ENCODE assay signal across 11 cellular contexts in the genomic region with DNA sequence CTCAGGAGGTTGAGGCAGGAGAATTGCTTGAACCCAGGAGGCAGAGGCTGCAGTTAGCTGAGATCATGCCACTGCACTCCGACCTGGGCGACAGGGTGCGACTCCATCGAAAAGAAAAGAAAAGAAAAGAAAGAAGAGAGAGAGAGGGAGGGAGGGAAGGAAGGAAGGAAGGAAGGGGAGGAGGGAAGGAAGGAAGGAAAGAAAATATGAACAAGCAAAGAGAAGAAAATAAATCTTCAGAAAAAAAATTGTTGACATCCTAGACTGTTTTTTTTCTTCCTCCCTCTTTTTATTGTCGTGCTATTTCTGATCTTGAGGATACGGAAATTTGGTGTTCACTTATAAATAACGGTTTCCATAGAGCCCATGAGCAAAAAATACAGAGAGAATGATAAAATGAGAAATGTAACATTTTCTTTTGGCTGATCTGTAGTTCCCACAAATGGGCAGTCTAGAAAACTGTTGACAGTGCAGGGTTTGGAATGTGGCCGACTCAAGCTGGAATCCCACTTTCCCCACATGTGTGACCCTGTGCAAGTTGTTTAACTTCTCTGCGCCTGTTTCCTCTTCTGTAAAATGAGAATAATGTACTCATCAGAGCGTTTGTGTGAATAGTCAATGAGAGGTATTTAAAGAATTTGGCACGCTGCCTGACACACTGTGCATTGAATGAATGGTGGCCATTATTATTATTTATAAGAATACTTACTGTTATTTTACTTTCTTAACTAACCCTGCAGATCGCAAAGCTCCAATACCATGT. TPM values are rescaled to one million over a fixed set of nuclear protein-coding genes. Genes with fewer than 3 reads are reported as not detected.
DNase-seq lines count a peak whose midpoint lies in the region; ATAC-seq and TF ChIP-seq lines count a peak whose summit lies in the region.
"Had no signal": no experiment of that assay in that cellular context is flagged by ENCODE, and none has a peak within 500 bp of the region (broad histone marks: within the 10 kb centered on the region; RNA-seq: fewer than 3 reads in every experiment).

No MANE protein-coding gene starts in this region.

- intact Hi-C loops in prostate gland (cut with DNase I), result no loop called here

- no peaks in the 10 kb centered on the region for H3K9me3 ChIP-seq in prostate gland
- H3K9me3 ChIP-seq: neutrophil had no signal

- no peak for ATAC-seq in HG03108 (IDR thresholded peaks at IDR 0.05; ENCODE audit: unreplicated experiment)

- no peak overlapping the region for H3K27ac ChIP-seq in prostate gland
- H3K27ac ChIP-seq: neutrophil had no signal

- TF ChIP-seq CTCF in epithelial cell of esophagus (IDR thresholded peaks at IDR 0.05; ENCODE audit: insufficient read depth, low read depth, low read length, missing control alignments), result no peak
- no peak for TF ChIP-seq CTCF in prostate gland (IDR thresholded peaks at IDR 0.05)

- no peak overlapping the region for H3K4me3 ChIP-seq in epithelial cell of esophagus (ENCODE audit: low read length)
- H3K4me3 ChIP-seq in prostate gland, result no peak overlapping the region

- no peaks in the 10 kb centered on the region for H3K4me1 ChIP-seq in prostate gland (replicated peaks)

- H3K36me3 ChIP-seq in prostate gland, result no peaks in the 10 kb centered on the region
- H3K36me3 ChIP-seq: neutrophil had no signal

- no peaks in the 10 kb centered on the region for H3K27me3 ChIP-seq in prostate gland (replicated peaks; ENCODE audit: insufficient read depth)
- H3K27me3 ChIP-seq: neutrophil had no signal

- DNase-seq in Daoy (ENCODE audit: low read depth) (peak; percentile 72), NCI-H345 treated with DMSO at 0.1 percent for 48 hours (lab: John Stamatoyannopoulos, UW; ENCODE audit: unreplicated experiment) (peak; percentile 63), epithelial cell of esophagus (ENCODE audit: low read depth) (peak; percentile 78), pulmonary artery endothelial cell (ENCODE audit: low read depth, low spot score) (peak; percentile 97), prostate gland (ENCODE audit: low spot score) (no peak), middle frontal gyrus (ENCODE audit: extremely low spot score, low spot score) (no peak)
- DNase-seq in effector CD4-positive, alpha-beta T cell, result no peak
- DNase-seq: activated T-cell treated with anti-CD3 and anti-CD28 coated beads, Interleukin-2, amount 50 U/mL, for 48 hours; H9 had no signal

- no peak for TF ChIP-seq POLR2A in prostate gland (IDR thresholded peaks at IDR 0.05)

- WGBS in prostate gland, result 66% methylated on average over 12 of the region's 12 CpGs

RNA-seq across cellular contexts. Expression of a gene that starts 19.4 kb away (rescaled TPM):
- total RNA-seq in Daoy (2014; rRNA removed; shearing (Covaris generic)), result 3.3 and 7.7 TPM in 2 replicates
- total RNA-seq in pulmonary artery endothelial cell, result 21.6 and 46.2 TPM in 2 replicates
- 100 to 1,000 TPM; 175 to 242 TPM for total RNA-seq in prostate gland

Comparison
In these comparisons a context has a peak if more than half of its experiments do, and no peak if none do; other contexts are left out.
1. DNase-seq: peak in Daoy (single experiment), NCI-H345 treated with DMSO at 0.1 percent for 48 hours (single experiment), epithelial cell of esophagus (single experiment) and pulmonary artery endothelial cell (single experiment); none in prostate gland (single experiment), middle frontal gyrus (single experiment) and effector CD4-positive, alpha-beta T cell (single experiment).